8 cellular contexts compared by ENCODE assay signal in genomic region chr13:49219647-49220034, GRCh38. TPM values are rescaled to one million over a fixed set of nuclear protein-coding genes. Genes with fewer than 3 reads are reported as not detected.
DNase-seq lines count a peak whose midpoint lies in the region; ATAC-seq and TF ChIP-seq lines count a peak whose summit lies in the region.

No MANE protein-coding gene starts in this region.

- H3K4me1 Mint-ChIP-seq in CD14-positive monocyte (peaks cover 44% of the 10 kb centered on the region), neural progenitor cell (peaks cover 22% of the 10 kb centered on the region)

- peak overlapping the region; percentile 70 for H3K4me2 ChIP-seq in neural progenitor cell

- no peaks in the 10 kb centered on the region for H3K79me2 ChIP-seq in neural progenitor cell (ENCODE audit: low read depth)

- H3K36me3 ChIP-seq in neural progenitor cell (no peaks in the 10 kb centered on the region), thyroid gland (no peaks in the 10 kb centered on the region), uterus (no peaks in the 10 kb centered on the region)

- peaks cover 0 to 28% (median 13%) of the 10 kb centered on the region in 7 donors for H3K9me3 Mint-ChIP-seq in CD14-positive monocyte
- peaks cover 2% of the 10 kb centered on the region for H3K9me3 Mint-ChIP-seq in neural progenitor cell

- H3K36me3 Mint-ChIP-seq in CD14-positive monocyte = peaks cover 15 to 17% of the 10 kb centered on the region in 2 donors
- H3K36me3 Mint-ChIP-seq in neural progenitor cell = peaks cover 1% of the 10 kb centered on the region

- H3K4me1 ChIP-seq in neural progenitor cell (no peaks in the 10 kb centered on the region), thyroid gland (peaks cover 0 to 15% of the 10 kb centered on the region in 2 donors), uterus (peaks cover 0 to 14% of the 10 kb centered on the region in 2 donors)

- intact Hi-C loops in CD14-positive monocyte (cut with micrococcal nuclease) = loop anchor here in 1 of 2 donors (10.0 kb wide), 1 partner anchor 65 kb away; no protein-coding TSS in a partner anchor
- intact Hi-C loops in dorsolateral prefrontal cortex (cut with DNase I) = no loop called here
- intact Hi-C loops in thyroid gland (cut with DNase I) = no loop called here
- intact Hi-C loops in uterus (cut with DNase I; ENCODE audit: low total_unique reads) = no loop called here

- H3K27ac ChIP-seq in dorsolateral prefrontal cortex (no peak overlapping the region), neural progenitor cell (no peak overlapping the region), thyroid gland (no peak overlapping the region), uterus (no peak overlapping the region)

- TF ChIP-seq CTCF in CD14-positive monocyte (IDR thresholded peaks at IDR 0.05) = no peak
- no peak for TF ChIP-seq CTCF in dorsolateral prefrontal cortex (IDR thresholded peaks at IDR 0.05 in 54 of 56, conservative IDR thresholded peaks at IDR 0.05 in 2 of 56; ENCODE audit: low read depth in 1 of 56, partially characterized antibody in 56 of 56)
- TF ChIP-seq CTCF in neural progenitor cell (IDR thresholded peaks at IDR 0.05) = no peak
- TF ChIP-seq CTCF in thyroid gland (IDR thresholded peaks at IDR 0.05) = no peak
- TF ChIP-seq CTCF in uterus (IDR thresholded peaks at IDR 0.05) = no peak

- peak; percentile 31 for ATAC-seq in HG03354 (IDR thresholded peaks at IDR 0.05; ENCODE audit: poor library complexity, severe bottlenecking, unreplicated experiment)
- no peak for ATAC-seq in HG03565 (IDR thresholded peaks at IDR 0.05; ENCODE audit: unreplicated experiment)
- ATAC-seq in HG02678 (IDR thresholded peaks at IDR 0.05; ENCODE audit: unreplicated experiment) = no peak

- peaks cover 35 to 48% (median 40%) of the 10 kb centered on the region in 3 donors for H3K27me3 Mint-ChIP-seq in CD14-positive monocyte (ENCODE audit: low read depth in 3 of 3)
- H3K27me3 Mint-ChIP-seq in neural progenitor cell (ENCODE audit: insufficient read depth, low read depth) = peaks cover 53% of the 10 kb centered on the region

- H3K9me3 ChIP-seq in neural progenitor cell (ENCODE audit: low read depth) = no peaks in the 10 kb centered on the region
- H3K9me3 ChIP-seq in thyroid gland = no peaks in the 10 kb centered on the region
- no peaks in the 10 kb centered on the region for H3K9me3 ChIP-seq in uterus

- no peak for DNase-seq in CD14-positive monocyte (ENCODE audit: low spot score)
- DNase-seq in dorsolateral prefrontal cortex = no peak
- no peak for DNase-seq in neural progenitor cell (ENCODE audit: low spot score)
- DNase-seq in thyroid gland = no peak
- DNase-seq in uterus = no peak

- H3K27me3 ChIP-seq in dorsolateral prefrontal cortex (peaks cover 0 to 51% (median 34%) of the 10 kb centered on the region in 45 donors), neural progenitor cell (peaks cover 87% of the 10 kb centered on the region), thyroid gland (no peaks in the 10 kb centered on the region), uterus (peaks cover 16 to 18% of the 10 kb centered on the region in 2 donors)

- H3F3A ChIP-seq in neural progenitor cell (ENCODE audit: low read depth) = peaks cover 17% of the 10 kb centered on the region

- H3K4me3 ChIP-seq in dorsolateral prefrontal cortex = peak overlapping the region in 54 of 59 donors; percentile 10 to 62 (median 42)
- peak overlapping the region; percentile 38 for H3K4me3 ChIP-seq in neural progenitor cell
- H3K4me3 ChIP-seq in thyroid gland (replicated peaks in 1 of 3) = peak overlapping the region in 1 of 3 donors; percentile 28
- H3K4me3 ChIP-seq in uterus = peak overlapping the region in 1 of 2 donors; percentile 32

- 23 to 26% methylated on average over 9 to 11 of the region's 17 CpGs for WGBS in thyroid gland, 2 donors

- peaks cover 4% of the 10 kb centered on the region for H4K20me1 ChIP-seq in neural progenitor cell (ENCODE audit: low read depth)

- peak overlapping the region; percentile 69 to 86 for H3K4me3 Mint-ChIP-seq in CD14-positive monocyte
- peak overlapping the region; percentile 15 for H3K4me3 Mint-ChIP-seq in neural progenitor cell

- H3K27ac Mint-ChIP-seq in CD14-positive monocyte (no peak overlapping the region), neural progenitor cell (no peak overlapping the region)

- peak overlapping the region; percentile 94 for H2AFZ ChIP-seq in neural progenitor cell (replicated peaks)

- no peak overlapping the region for H3K9ac ChIP-seq in neural progenitor cell

- TF ChIP-seq POLR2A in thyroid gland (IDR thresholded peaks at IDR 0.05) (no peak), uterus (IDR thresholded peaks at IDR 0.05) (no peak)

RNA-seq across cellular contexts. Expression of gene MLNR, which starts 0.5 kb away (rescaled TPM):
- not detected for polyA plus RNA-seq in CD14-positive monocyte
- total RNA-seq in dorsolateral prefrontal cortex = not detected
- total RNA-seq in neural progenitor cell (ENCODE audit: low replicate concordance) = not detected in 2 replicates
- 1 to 10 TPM; 1.1 to 6.5 (median 1.2) TPM for total RNA-seq in thyroid gland
- total RNA-seq in uterus = not detected

RNA-seq across cellular contexts. Expression of gene CDADC1, which starts 28.1 kb away (rescaled TPM):
- polyA plus RNA-seq in CD14-positive monocyte = 1 to 10 TPM; 5.2 to 6.4 TPM
- 10 to 100 TPM; 10.8 to 28.5 (median 17.3) TPM for total RNA-seq in dorsolateral prefrontal cortex
- 1.7 and 2.9 TPM in 2 replicates for total RNA-seq in neural progenitor cell (ENCODE audit: low replicate concordance)
- 10 to 100 TPM; 14.0 to 75.9 (median 18.7) TPM for total RNA-seq in thyroid gland
- total RNA-seq in uterus = 10 to 100 TPM in 2 of 4 donors, 1 to 10 TPM in 2; 1.8 to 76.5 (median 10.9) TPM
